ENCODE assay signal across 15 cellular contexts in the genomic region with DNA sequence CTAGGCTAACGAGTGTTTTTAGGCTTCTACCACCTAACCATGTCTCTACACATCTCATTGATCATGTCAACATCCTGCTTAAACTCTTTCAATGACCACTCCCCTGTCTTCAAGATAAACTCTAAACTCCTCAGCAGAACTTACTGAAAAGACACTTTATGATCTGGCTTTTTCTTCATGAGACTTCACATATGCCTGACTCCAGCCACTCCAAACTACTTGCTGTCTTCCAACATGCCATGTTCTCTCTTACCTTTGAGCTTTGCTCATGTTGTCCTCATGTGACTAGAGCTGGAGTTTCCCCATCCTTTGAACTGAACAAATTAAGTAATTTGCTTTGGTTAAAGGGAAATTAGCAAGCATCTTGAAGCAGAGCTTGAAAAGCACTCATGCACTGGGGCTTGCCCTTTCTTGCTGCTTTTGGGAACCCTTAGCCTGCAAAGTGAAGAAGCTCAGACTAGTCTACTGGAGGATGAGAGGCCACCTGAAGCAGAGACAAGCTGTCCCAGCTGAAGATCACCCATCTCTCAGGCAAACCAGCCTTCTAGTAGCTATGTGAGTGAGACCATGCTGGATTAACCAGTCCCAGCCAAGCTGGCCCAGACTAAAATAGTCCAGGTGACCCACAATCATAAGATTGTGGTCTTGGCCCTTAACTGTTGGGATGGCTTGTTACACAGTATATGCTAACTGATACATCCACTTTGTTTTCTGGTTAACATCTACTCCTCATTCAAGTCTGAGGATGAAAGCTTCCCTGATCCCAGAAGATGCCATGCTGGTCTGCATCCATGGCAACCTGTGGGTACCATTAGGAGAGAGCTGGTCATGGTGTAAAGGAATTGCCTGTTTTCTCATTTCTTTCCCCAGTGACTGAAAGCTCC.
DNase-seq lines count a peak whose midpoint lies in the region; ATAC-seq and TF ChIP-seq lines count a peak whose summit lies in the region.
"Had no signal": no experiment of that assay in that cellular context is flagged by ENCODE, and none has a peak within 500 bp of the region (broad histone marks: within the 10 kb centered on the region; RNA-seq: fewer than 3 reads in every experiment).

No MANE protein-coding gene starts in this region.

- peaks cover 10% of the 10 kb centered on the region; the same call in 1 of the 2 replicates for H3F3A ChIP-seq in MM.1S (ENCODE audit: insufficient read depth, low read length)

- H3K27ac ChIP-seq in MM.1S (ENCODE audit: low read length) = peak overlapping the region; percentile 56; the same call in 1 of the 2 replicates
- H3K27ac ChIP-seq: psoas muscle had no signal

- no peaks in the 10 kb centered on the region for H3K9me3 ChIP-seq in MM.1S (replicated peaks; ENCODE audit: insufficient read depth, low read length)
- no peaks in the 10 kb centered on the region for H3K9me3 ChIP-seq in BE2C
- H3K9me3 ChIP-seq: psoas muscle had no signal

- TF ChIP-seq CTCF in MM.1S (IDR thresholded peaks at IDR 0.05; ENCODE audit: low read length) (no peak), BE2C (IDR thresholded peaks at IDR 0.05; ENCODE audit: low read depth, low read length) (no peak)

- no peak overlapping the region for H3K9ac ChIP-seq in MM.1S (ENCODE audit: low read length)

- H3K4me1 ChIP-seq in MM.1S (ENCODE audit: low read length) (peaks cover 32% of the 10 kb centered on the region), BE2C (peaks cover 11% of the 10 kb centered on the region)

- H2AFZ ChIP-seq in MM.1S (ENCODE audit: low read length) = no peak overlapping the region
- H2AFZ ChIP-seq: GM23338 had no signal

- H3K9me2 ChIP-seq in MM.1S (replicated peaks; ENCODE audit: insufficient read depth, low read length) = no peaks in the 10 kb centered on the region

- H4K20me1 ChIP-seq in MM.1S (ENCODE audit: insufficient read depth, low read length) = no peaks in the 10 kb centered on the region

- H3K36me3 Mint-ChIP-seq in activated naive CD8-positive, alpha-beta T cell = peaks cover 21% of the 10 kb centered on the region
- H3K36me3 Mint-ChIP-seq in stimulated activated memory B cell treated with anti-CD40 and anti-IgM and Interleukin-4, amounts not matched to agents 10 μg/mL and 1 μg/mL and 100 μg/mL, for 72 hours = peaks cover 43% of the 10 kb centered on the region

- peak overlapping the region; percentile 48; the same call in 1 of the 2 replicates for H3K4me2 ChIP-seq in MM.1S (ENCODE audit: low read depth, low read length)
- H3K4me2 ChIP-seq: GM23338 had no signal

- H3K27ac Mint-ChIP-seq in activated naive CD8-positive, alpha-beta T cell = peak overlapping the region; percentile 91
- H3K27ac Mint-ChIP-seq in stimulated activated memory B cell treated with anti-CD40 and anti-IgM and Interleukin-4, amounts not matched to agents 10 μg/mL and 1 μg/mL and 100 μg/mL, for 72 hours = peak overlapping the region; percentile 84
- H3K27ac Mint-ChIP-seq: brain, GM23338, mesothelial cell of epicardium had no signal

- peaks cover 86% of the 10 kb centered on the region for H3K4me1 Mint-ChIP-seq in activated naive CD8-positive, alpha-beta T cell (ENCODE audit: low read depth)
- H3K4me1 Mint-ChIP-seq in stimulated activated memory B cell treated with anti-CD40 and anti-IgM and Interleukin-4, amounts not matched to agents 10 μg/mL and 1 μg/mL and 100 μg/mL, for 72 hours = peaks cover 71% of the 10 kb centered on the region

- ATAC-seq in stimulated activated memory B cell treated with anti-CD40 and anti-IgM and Interleukin-4, amounts not matched to agents 10 μg/mL and 1 μg/mL and 100 μg/mL, for 72 hours = peak; percentile 31
- ATAC-seq in HG03045 (IDR thresholded peaks at IDR 0.05; ENCODE audit: unreplicated experiment) (no peak), GM18498 (IDR thresholded peaks at IDR 0.05; ENCODE audit: unreplicated experiment) (no peak)
- ATAC-seq: GM23338, psoas muscle had no signal

- H3K36me3 ChIP-seq in MM.1S (replicated peaks; ENCODE audit: insufficient read depth, low read length) = no peaks in the 10 kb centered on the region
- H3K36me3 ChIP-seq in BE2C = no peaks in the 10 kb centered on the region

- peak; percentile 35 for DNase-seq in stimulated activated CD4-positive, alpha-beta T cell treated with anti-CD3 and anti-CD28 coated beads, Interleukin-4, amount 100 ng/mL, for 1 hour
- DNase-seq in stimulated activated CD4-positive, alpha-beta T cell treated with anti-CD3 and anti-CD28 coated beads, Interleukin-12 subunit alpha, Interleukin-12 subunit beta, amount 100 ng/mL, for 4 hours = no peak
- DNase-seq in MM.1S (no peak), BE2C (no peak)
- DNase-seq: NCI-H1694 treated with DMSO at 0.1 percent for 48 hours, NCI-H524 treated with DMSO at 0.1 percent for 48 hours, psoas muscle, T-helper 9 cell had no signal

- peaks cover 4% of the 10 kb centered on the region for H3K9me3 Mint-ChIP-seq in activated naive CD8-positive, alpha-beta T cell (ENCODE audit: low read depth)
- no peaks in the 10 kb centered on the region for H3K9me3 Mint-ChIP-seq in stimulated activated memory B cell treated with anti-CD40 and anti-IgM and Interleukin-4, amounts not matched to agents 10 μg/mL and 1 μg/mL and 100 μg/mL, for 72 hours
- H3K9me3 Mint-ChIP-seq: brain, GM23338 had no signal

- no peaks in the 10 kb centered on the region for H3K27me3 Mint-ChIP-seq in activated naive CD8-positive, alpha-beta T cell
- H3K27me3 Mint-ChIP-seq in stimulated activated memory B cell treated with anti-CD40 and anti-IgM and Interleukin-4, amounts not matched to agents 10 μg/mL and 1 μg/mL and 100 μg/mL, for 72 hours = no peaks in the 10 kb centered on the region
- H3K27me3 Mint-ChIP-seq: brain had no signal

- no peaks in the 10 kb centered on the region for H3K79me2 ChIP-seq in MM.1S (ENCODE audit: low read length)

- no peak overlapping the region for H3K4me3 ChIP-seq in MM.1S (ENCODE audit: low read length)
- no peak overlapping the region for H3K4me3 ChIP-seq in BE2C (ENCODE audit: low read depth, low read length)
- H3K4me3 ChIP-seq: GM23338, psoas muscle had no signal

- H3K27me3 ChIP-seq in MM.1S (replicated peaks; ENCODE audit: insufficient read depth, low read length) (no peaks in the 10 kb centered on the region), BE2C (no peaks in the 10 kb centered on the region)

- H3K4me3 Mint-ChIP-seq in activated naive CD8-positive, alpha-beta T cell = peak overlapping the region; percentile 63
- H3K4me3 Mint-ChIP-seq in stimulated activated memory B cell treated with anti-CD40 and anti-IgM and Interleukin-4, amounts not matched to agents 10 μg/mL and 1 μg/mL and 100 μg/mL, for 72 hours = peak overlapping the region; percentile 30
- H3K4me3 Mint-ChIP-seq: brain, GM23338, mesothelial cell of epicardium had no signal
